Comparison of ENCODE assay signal across 1 cellular context in the genomic region with DNA sequence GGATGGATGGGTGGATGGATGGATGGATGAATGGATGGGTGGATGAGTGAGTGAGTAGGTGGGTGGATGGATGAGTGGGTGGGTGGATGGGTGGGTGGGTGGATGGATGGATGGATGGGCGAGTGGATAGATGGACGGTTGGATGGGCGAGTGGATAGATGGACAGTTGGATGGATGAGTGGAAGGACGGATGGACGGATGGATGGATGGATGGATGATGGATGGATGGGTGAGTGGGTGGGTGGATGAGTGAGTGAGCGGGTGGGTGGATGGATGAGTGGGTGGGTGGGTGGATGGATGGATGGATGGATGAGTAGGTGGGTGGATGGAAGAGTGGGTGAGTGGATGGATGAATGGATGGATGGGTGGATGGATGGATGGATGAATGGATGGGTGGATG.
A peak's percentile ranks its signal among the peaks of the same experiment; 100 is the strongest.
TF ChIP-seq lines count a peak whose summit lies in the region.

No MANE protein-coding gene starts in this region.

TF ChIP-seq in HEK293, 187 proteins besides CTCF, POLR2A, EP300 and RAD21:
- TF ChIP-seq ZFHX2 (tag by site-specific recombination; conservative IDR thresholded peaks at IDR 0.05) (peak; percentile 53), ZBTB17 (tag by site-specific recombination; IDR thresholded peaks at IDR 0.05) (peak; percentile 33; the same call in 1 of the 2 replicates), EGR2 (tag by site-specific recombination; IDR thresholded peaks at IDR 0.05; ENCODE audit: low read depth) (peak; percentile 73), ZNF366 (tag by site-specific recombination; conservative IDR thresholded peaks at IDR 0.05) (peak; percentile 61)
